Comparison of ENCODE assay signal across 26 cellular contexts in genomic region chr3:126995926-126996512, GRCh38. TPM values are rescaled to one million over a fixed set of nuclear protein-coding genes. Genes with fewer than 3 reads are reported as not detected.
DNase-seq lines count a peak whose midpoint lies in the region; ATAC-seq and TF ChIP-seq lines count a peak whose summit lies in the region.
"Had no signal": no experiment of that assay in that cellular context is flagged by ENCODE, and none has a peak within 500 bp of the region (broad histone marks: within the 10 kb centered on the region; RNA-seq: fewer than 3 reads in every experiment).

No MANE protein-coding gene starts in this region.

- 92 to 95% methylated on average over 9 to 11 of the region's 11 CpGs for WGBS in endodermal cell (ENCODE audit: insufficient coverage in 1 of 2, insufficient read length in 1 of 2), 2 experiments
- 78 to 87% methylated on average over 11 of the region's 11 CpGs for WGBS in GM23248 (ENCODE audit: low coverage in 1 of 2, low lambda C conversion rate in 2 of 2, missing lambda C conversion rate in 2 of 2), 2 experiments
- 88% methylated on average over 11 of the region's 11 CpGs; no CpG with 5 or more reads in 1 of the 2 donors for WGBS in transverse colon (ENCODE audit: low coverage in 1 of 2), 2 donors

- ATAC-seq in PC-3 = no peak
- no peak for ATAC-seq in stimulated activated naive CD8-positive, alpha-beta T cell treated with anti-CD3 and anti-CD28 coated beads, Interleukin-15, Interleukin-2, amounts not matched to agents 100 U/mL and 50 U/mL, for 24 hours
- ATAC-seq: activated T-cell treated with anti-CD3 and anti-CD28 coated beads, Interleukin-2, amount 50 U/mL, for 72 hours; natural killer cell treated with Interleukin-12 subunit alpha and Interleukin-12 subunit beta and Interleukin-15 and Interleukin-18, amount 100 ng/mL, for 72 hours; stimulated activated naive CD8-positive, alpha-beta T cell treated with anti-CD3 and anti-CD28 coated beads, Interleukin-15, amount 100 ng/mL, for 72 hours; T-cell had no signal

- no peaks in the 10 kb centered on the region for H3K27me3 Mint-ChIP-seq in endodermal cell (ENCODE audit: insufficient read depth)
- H3K27me3 Mint-ChIP-seq: activated CD4-positive, alpha-beta memory T cell treated with anti-CD3 and anti-CD28 coated beads, Interleukin-2, amount 10 ng/mL, durations not matched to agents 7 days and 5 days; activated naive CD8-positive, alpha-beta T cell treated with anti-CD3 and anti-CD28 coated beads, Interleukin-2, amount 10 ng/mL, durations not matched to agents 7 days and 5 days; CD4-positive, alpha-beta memory T cell; natural killer cell treated with Interleukin-12 subunit alpha and Interleukin-12 subunit beta and Interleukin-15 and Interleukin-18, amount 100 ng/mL, for 72 hours; stimulated activated naive CD8-positive, alpha-beta T cell treated with anti-CD3 and anti-CD28 coated beads, Interleukin-15, amount 100 ng/mL, for 72 hours; T-cell had no signal

- H3K9me3 ChIP-seq in PC-3 (ENCODE audit: low read length) (no peaks in the 10 kb centered on the region), endodermal cell (ENCODE audit: control insufficient read depth, low read length) (no peaks in the 10 kb centered on the region), GM23248 (ENCODE audit: low read depth) (no peaks in the 10 kb centered on the region), transverse colon (no peaks in the 10 kb centered on the region)
- H3K9me3 ChIP-seq: A549, psoas muscle had no signal

- H3K4me1 ChIP-seq in PC-3 (ENCODE audit: insufficient read depth, low read length) (no peaks in the 10 kb centered on the region), endodermal cell (ENCODE audit: control insufficient read depth, insufficient read depth, low read length) (no peaks in the 10 kb centered on the region), GM23248 (ENCODE audit: insufficient read depth) (peaks cover 7% of the 10 kb centered on the region), transverse colon (peaks cover 0 to 18% (median 14%) of the 10 kb centered on the region in 4 donors)
- H3K4me1 ChIP-seq: A549 had no signal

- H3K36me3 ChIP-seq in PC-3 (ENCODE audit: low read depth, low read length) (no peaks in the 10 kb centered on the region), endodermal cell (ENCODE audit: control insufficient read depth, insufficient read depth, low read length) (peaks cover 42% of the 10 kb centered on the region), GM23248 (ENCODE audit: low read depth) (no peaks in the 10 kb centered on the region), transverse colon (no peaks in the 10 kb centered on the region)

- H3K9me3 Mint-ChIP-seq in endodermal cell = no peaks in the 10 kb centered on the region
- H3K9me3 Mint-ChIP-seq: activated CD4-positive, alpha-beta memory T cell treated with anti-CD3 and anti-CD28 coated beads, Interleukin-2, amount 10 ng/mL, durations not matched to agents 7 days and 5 days; activated naive CD8-positive, alpha-beta T cell treated with anti-CD3 and anti-CD28 coated beads, Interleukin-2, amount 10 ng/mL, durations not matched to agents 7 days and 5 days; activated T-cell treated with anti-CD3 and anti-CD28 coated beads, Interleukin-2, amount 50 U/mL, for 72 hours; CD4-positive, alpha-beta memory T cell; IgD-negative memory B cell; immature natural killer cell; natural killer cell treated with Interleukin-12 subunit alpha and Interleukin-12 subunit beta and Interleukin-15 and Interleukin-18, amount 100 ng/mL, for 72 hours; stimulated activated naive CD8-positive, alpha-beta T cell treated with anti-CD3 and anti-CD28 coated beads, Interleukin-15, amount 100 ng/mL, for 72 hours; T-cell had no signal

- H3F3A ChIP-seq in PC-3 (ENCODE audit: low read length, unreplicated experiment) = no peaks in the 10 kb centered on the region
- no peaks in the 10 kb centered on the region for H3F3A ChIP-seq in GM23248 (ENCODE audit: insufficient read depth)

- H3K4me2 ChIP-seq in PC-3 (ENCODE audit: low read length) (no peak overlapping the region), GM23248 (ENCODE audit: unreplicated experiment) (no peak overlapping the region)
- H3K4me2 ChIP-seq: A549 had no signal

- CTCF ChIA-PET in PC-3 (lab: Charles Lee) = no interaction called here

- H3K9me2 ChIP-seq in PC-3 (replicated peaks; ENCODE audit: low read length) = no peaks in the 10 kb centered on the region
- H3K9me2 ChIP-seq in GM23248 (ENCODE audit: insufficient read depth) = no peaks in the 10 kb centered on the region

- H3K79me2 ChIP-seq in PC-3 (ENCODE audit: low read length) (peaks cover 52% of the 10 kb centered on the region), GM23248 (ENCODE audit: insufficient read depth) (peaks cover 100% of the 10 kb centered on the region)

- H3K4me3 ChIP-seq in GM12875 (ENCODE audit: low read depth, low read length) (no peak overlapping the region), PC-3 (ENCODE audit: low read length) (no peak overlapping the region), endodermal cell (ENCODE audit: low read length) (no peak overlapping the region), GM23248 (no peak overlapping the region), transverse colon (no peak overlapping the region)
- H3K4me3 ChIP-seq: A549, psoas muscle had no signal

- H3K9ac ChIP-seq in PC-3 (ENCODE audit: low read length) (no peak overlapping the region), endodermal cell (ENCODE audit: extremely low read depth, low read length, poor library complexity, severe bottlenecking) (no peak overlapping the region), GM23248 (no peak overlapping the region)

- H3K4me1 Mint-ChIP-seq in endodermal cell = peaks cover 5% of the 10 kb centered on the region
- H3K4me1 Mint-ChIP-seq: activated CD4-positive, alpha-beta memory T cell treated with anti-CD3 and anti-CD28 coated beads, Interleukin-2, amount 10 ng/mL, durations not matched to agents 7 days and 5 days; activated naive CD8-positive, alpha-beta T cell treated with anti-CD3 and anti-CD28 coated beads, Interleukin-2, amount 10 ng/mL, durations not matched to agents 7 days and 5 days; immature natural killer cell; stimulated activated naive CD8-positive, alpha-beta T cell treated with anti-CD3 and anti-CD28 coated beads, Interleukin-15, amount 100 ng/mL, for 72 hours had no signal

- in situ Hi-C loops in GM23248 (cut with MboI) = no loop called here
- in situ Hi-C loops in transverse colon (cut with MboI; ENCODE audit: low pct_ligation_motif_present in 1 of 4, low pct_unique_long_range_greater_than_20kb in 1 of 4, low sequenced_read_pairs in 3 of 4) = no loop called here

- DNase-seq in PC-3 (no peak), endodermal cell (no peak), GM23248 (no peak), transverse colon (no peak)
- no peak for DNase-seq in activated naive CD4-positive, alpha-beta T cell (lab: John Stamatoyannopoulos, UW)
- no peak for DNase-seq in stimulated activated naive CD8-positive, alpha-beta T cell treated with anti-CD3 and anti-CD28 coated beads, Interleukin-15, Interleukin-2, amounts not matched to agents 100 U/mL and 50 U/mL, for 24 hours
- DNase-seq: activated CD4-positive, alpha-beta memory T cell treated with anti-CD3 and anti-CD28 coated beads, Interleukin-2, amount 10 ng/mL, durations not matched to agents 7 days and 5 days; activated naive CD8-positive, alpha-beta T cell treated with anti-CD3 and anti-CD28 coated beads, Interleukin-2, amount 10 ng/mL, durations not matched to agents 7 days and 5 days; activated T-cell treated with anti-CD3 and anti-CD28 coated beads, Interleukin-2, amount 50 U/mL, for 72 hours; CD4-positive, alpha-beta memory T cell; cerebellar nuclear complex; glutamatergic neuron; HCEC 1CT; immature natural killer cell; mesenchymal stem cell; NCI-H1092; NCI-H2171; psoas muscle; RPMI8226; stimulated activated naive CD8-positive, alpha-beta T cell treated with anti-CD3 and anti-CD28 coated beads, Interleukin-15, amount 100 ng/mL, for 72 hours; T-cell had no signal

- TF ChIP-seq POLR2A in transverse colon (IDR thresholded peaks at IDR 0.05) = no peak

- TF ChIP-seq EP300 in transverse colon (IDR thresholded peaks at IDR 0.05; ENCODE audit: low read depth) = no peak

- peak; percentile 27 for TF ChIP-seq CTCF in 22Rv1 (IDR thresholded peaks at IDR 0.05)
- peak; percentile 29; the same call in 1 of the 2 replicates for TF ChIP-seq CTCF in GM12875 (IDR thresholded peaks at IDR 0.05; ENCODE audit: borderline replicate concordance, insufficient read depth, low read depth, low read length)
- 0 out of 2 replicates have a peak, but pooled peaks have one; percentile 26 for TF ChIP-seq CTCF in PC-3 (conservative IDR thresholded peaks at IDR 0.05; ENCODE audit: low read depth, low read length)
- TF ChIP-seq CTCF in endodermal cell (conservative IDR thresholded peaks at IDR 0.05) = peak; percentile 59
- TF ChIP-seq CTCF in transverse colon (IDR thresholded peaks at IDR 0.05) = no peak

- H3K27ac ChIP-seq in 22Rv1 = no peak overlapping the region
- no peak overlapping the region for H3K27ac ChIP-seq in PC-3 (ENCODE audit: low read length)
- H3K27ac ChIP-seq in endodermal cell (ENCODE audit: low read depth, low read length) = no peak overlapping the region
- H3K27ac ChIP-seq in GM23248 = no peak overlapping the region
- no peak overlapping the region for H3K27ac ChIP-seq in transverse colon
- H3K27ac ChIP-seq: A549, psoas muscle had no signal

- H3K27me3 ChIP-seq in PC-3 (ENCODE audit: low read length) (no peaks in the 10 kb centered on the region), endodermal cell (ENCODE audit: control insufficient read depth, insufficient read depth, low read length, poor library complexity, severe bottlenecking) (no peaks in the 10 kb centered on the region), GM23248 (replicated peaks; ENCODE audit: insufficient read depth) (no peaks in the 10 kb centered on the region), transverse colon (no peaks in the 10 kb centered on the region)

- H3K27ac Mint-ChIP-seq in endodermal cell = no peak overlapping the region
- H3K27ac Mint-ChIP-seq: activated CD4-positive, alpha-beta memory T cell treated with anti-CD3 and anti-CD28 coated beads, Interleukin-2, amount 10 ng/mL, durations not matched to agents 7 days and 5 days; activated naive CD8-positive, alpha-beta T cell treated with anti-CD3 and anti-CD28 coated beads, Interleukin-2, amount 10 ng/mL, durations not matched to agents 7 days and 5 days; activated T-cell treated with anti-CD3 and anti-CD28 coated beads, Interleukin-2, amount 50 U/mL, for 72 hours; CD4-positive, alpha-beta memory T cell; IgD-negative memory B cell; immature natural killer cell; natural killer cell treated with Interleukin-12 subunit alpha and Interleukin-12 subunit beta and Interleukin-15 and Interleukin-18, amount 100 ng/mL, for 72 hours; T-cell had no signal

- POLR2A ChIA-PET in PC-3 (lab: Charles Lee; ENCODE audit: unreplicated experiment) = no interaction called here

- BruUV-seq in PC-3 (replicated peaks; lab: Mats Ljungman, UMichigan) = no TSS peak

- no peak overlapping the region for H3K4me3 Mint-ChIP-seq in endodermal cell
- H3K4me3 Mint-ChIP-seq: activated CD4-positive, alpha-beta memory T cell treated with anti-CD3 and anti-CD28 coated beads, Interleukin-2, amount 10 ng/mL, durations not matched to agents 7 days and 5 days; activated naive CD8-positive, alpha-beta T cell treated with anti-CD3 and anti-CD28 coated beads, Interleukin-2, amount 10 ng/mL, durations not matched to agents 7 days and 5 days; activated T-cell treated with anti-CD3 and anti-CD28 coated beads, Interleukin-2, amount 50 U/mL, for 72 hours; CD4-positive, alpha-beta memory T cell; immature natural killer cell; natural killer cell treated with Interleukin-12 subunit alpha and Interleukin-12 subunit beta and Interleukin-15 and Interleukin-18, amount 100 ng/mL, for 72 hours; stimulated activated naive CD8-positive, alpha-beta T cell treated with anti-CD3 and anti-CD28 coated beads, Interleukin-15, amount 100 ng/mL, for 72 hours; T-cell had no signal

- H2AFZ ChIP-seq in PC-3 (ENCODE audit: low read length) (no peak overlapping the region), GM23248 (no peak overlapping the region)

- H4K20me1 ChIP-seq in PC-3 (ENCODE audit: low read length) (no peaks in the 10 kb centered on the region), GM23248 (ENCODE audit: insufficient read depth) (no peaks in the 10 kb centered on the region)

- intact Hi-C loops in PC-3 (cut with micrococcal nuclease) = no loop called here
- intact Hi-C loops in transverse colon (cut with DNase I; ENCODE audit: low total_unique reads) = no loop called here

- H3K36me3 Mint-ChIP-seq in endodermal cell (ENCODE audit: low read depth) = peaks cover 12% of the 10 kb centered on the region
- H3K36me3 Mint-ChIP-seq: activated naive CD8-positive, alpha-beta T cell treated with anti-CD3 and anti-CD28 coated beads, Interleukin-2, amount 10 ng/mL, durations not matched to agents 7 days and 5 days; IgD-negative memory B cell; immature natural killer cell; natural killer cell treated with Interleukin-12 subunit alpha and Interleukin-12 subunit beta and Interleukin-15 and Interleukin-18, amount 100 ng/mL, for 72 hours had no signal

RNA-seq across cellular contexts. Expression of gene PLXNA1, which starts 13.1 kb away (rescaled TPM):
- total RNA-seq in PC-3 (2014; rRNA removed) (30.0 and 38.0 TPM in 2 replicates), endodermal cell (10 to 100 TPM; 66.3 to 79.4 TPM), transverse colon (10 to 100 TPM; 20.8 to 56.7 (median 27.7) TPM)
- 64.5 TPM for polyA plus RNA-seq in endodermal cell (2013, experiment 1 of 2)
- 61.1 TPM for polyA plus RNA-seq in endodermal cell (2013, experiment 2 of 2)
- total RNA-seq in GM23248 (2014; rRNA removed; shearing (Covaris generic)) = 84.7 and 86.1 TPM in 2 replicates
- polyA plus RNA-seq in GM23248 (2016; fragmentation: Nextera tagmentation; extraction: Ambion mirVana) = 12.4 and 13.4 TPM in 2 replicates

Comparison
In these comparisons a context has a peak if more than half of its experiments do, and no peak if none do; other contexts are left out.
1. CTCF ChIP-seq: peak in 22Rv1 (single experiment), GM12875 (single experiment), PC-3 (single experiment) and endodermal cell (single experiment); none in transverse colon (0 of 5).